Comparison of ENCODE assay signal across 8 cellular contexts in the genomic region with DNA sequence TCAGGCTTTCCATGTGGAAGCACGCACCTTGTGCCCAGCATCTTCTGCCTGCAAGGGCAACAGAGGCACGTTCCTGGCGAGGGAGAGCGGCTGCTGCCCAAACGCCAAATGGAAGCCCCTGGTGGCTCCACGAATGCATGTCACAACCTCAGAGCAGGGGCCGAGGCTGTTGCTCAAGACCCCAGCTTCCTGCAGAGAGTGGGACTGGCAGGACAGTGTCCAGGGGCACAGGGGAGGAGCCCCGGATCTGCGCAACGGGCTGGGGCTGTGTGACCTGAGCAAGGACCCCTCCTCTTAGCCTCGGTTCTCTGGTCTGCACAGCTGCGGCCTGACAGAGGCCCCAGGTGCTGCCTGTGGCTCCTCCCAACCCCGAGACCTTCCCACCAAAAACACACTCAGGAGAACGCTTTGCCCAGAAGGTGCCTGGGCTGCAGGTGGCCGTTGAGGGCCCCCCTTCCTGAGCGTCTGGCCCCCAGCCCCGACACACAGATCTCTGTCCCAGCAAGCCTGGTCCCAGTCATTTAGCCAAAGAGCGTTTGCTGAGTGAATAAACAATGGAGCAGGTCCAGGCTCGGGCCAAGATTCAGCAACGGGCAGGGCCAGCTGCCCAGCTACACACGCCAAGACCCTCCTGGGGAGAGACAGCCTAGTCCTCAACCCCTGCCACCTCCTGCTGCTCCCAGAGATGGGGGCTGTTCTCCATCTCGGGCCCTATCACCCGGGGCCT. TPM values are rescaled to one million over a fixed set of nuclear protein-coding genes. Genes with fewer than 3 reads are reported as not detected.
A peak's percentile ranks its signal among the peaks of the same experiment; 100 is the strongest.
DNase-seq lines count a peak whose midpoint lies in the region; ATAC-seq and TF ChIP-seq lines count a peak whose summit lies in the region.

No MANE protein-coding gene starts in this region.

- peak overlapping the region; percentile 54 for H3K4me3 Mint-ChIP-seq in activated CD4-positive, alpha-beta T cell treated with anti-CD3 and anti-CD28 coated beads, Interleukin-2, amount 10 ng/mL, durations not matched to agents 7 days and 5 days
- H3K4me3 Mint-ChIP-seq in activated T-helper 2 cell treated with anti-CD3 and anti-CD28 coated beads, Interferon-gamma antibody, Interleukin-2, Interleukin-4, amounts not matched to agents 10 μg/mL and 5 μg/mL and 100 μg/mL, durations not matched to agents 14 hours and 24 hours and 36 hours (ENCODE audit: low read depth): peak overlapping the region; percentile 56

- H3K9me3 ChIP-seq in thoracic aorta: no peaks in the 10 kb centered on the region

- CTCF ChIA-PET in activated CD4-positive, alpha-beta T cell treated with anti-CD3 and anti-CD28 coated beads, Interleukin-2, amount 10 ng/mL, durations not matched to agents 7 days and 5 days (lab: Charles Lee): interaction anchor here (1.0 kb wide), 1 partner anchor 16 kb away, joined by 3 read pairs; no protein-coding TSS in a partner anchor

- POLR2A ChIA-PET in activated CD4-positive, alpha-beta T cell treated with anti-CD3 and anti-CD28 coated beads, Interleukin-2, amount 10 ng/mL, durations not matched to agents 7 days and 5 days (lab: Charles Lee): no interaction called here

- intact Hi-C loops in activated T-helper 2 cell treated with anti-CD3 and anti-CD28 coated beads, Interferon-gamma antibody, Interleukin-2, Interleukin-4, amounts not matched to agents 10 μg/mL and 5 μg/mL and 100 μg/mL, durations not matched to agents 14 hours and 24 hours and 36 hours (cut with micrococcal nuclease): loop anchor here (2.0 kb wide), 1 partner anchor 41 kb away; no protein-coding TSS in a partner anchor

- no peak overlapping the region for H3K27ac Mint-ChIP-seq in activated CD4-positive, alpha-beta T cell treated with anti-CD3 and anti-CD28 coated beads, Interleukin-2, amount 10 ng/mL, durations not matched to agents 7 days and 5 days
- H3K27ac Mint-ChIP-seq in activated T-helper 2 cell treated with anti-CD3 and anti-CD28 coated beads, Interferon-gamma antibody, Interleukin-2, Interleukin-4, amounts not matched to agents 10 μg/mL and 5 μg/mL and 100 μg/mL, durations not matched to agents 14 hours and 24 hours and 36 hours: no peak overlapping the region
- H3K27ac Mint-ChIP-seq in activated naive CD4-positive, alpha-beta T cell treated with anti-CD3 and anti-CD28 coated beads, Interleukin-2, amount 50 U/mL, for 72 hours: no peak overlapping the region

- H3K27me3 ChIP-seq in thoracic aorta (replicated peaks; ENCODE audit: insufficient read depth): no peaks in the 10 kb centered on the region

- H3K9me3 Mint-ChIP-seq in activated CD4-positive, alpha-beta T cell treated with anti-CD3 and anti-CD28 coated beads, Interleukin-2, amount 10 ng/mL, durations not matched to agents 7 days and 5 days: no peaks in the 10 kb centered on the region
- no peaks in the 10 kb centered on the region for H3K9me3 Mint-ChIP-seq in activated T-helper 2 cell treated with anti-CD3 and anti-CD28 coated beads, Interferon-gamma antibody, Interleukin-2, Interleukin-4, amounts not matched to agents 10 μg/mL and 5 μg/mL and 100 μg/mL, durations not matched to agents 14 hours and 24 hours and 36 hours
- no peaks in the 10 kb centered on the region for H3K9me3 Mint-ChIP-seq in activated naive CD4-positive, alpha-beta T cell treated with anti-CD3 and anti-CD28 coated beads, Interleukin-2, amount 50 U/mL, for 72 hours

- H3K27ac ChIP-seq in thoracic aorta: peak overlapping the region; percentile 81 to 98

- no peak for DNase-seq in activated CD4-positive, alpha-beta T cell treated with anti-CD3 and anti-CD28 coated beads, Interleukin-2, amount 10 ng/mL, durations not matched to agents 7 days and 5 days
- DNase-seq in activated CD4-positive, alpha-beta T cell treated with anti-CD3 and anti-CD28 coated beads, Interleukin-2, amount 50 U/mL, for 48 hours: no peak
- DNase-seq in activated T-helper 2 cell treated with anti-CD3 and anti-CD28 coated beads, Interferon-gamma antibody, Interleukin-2, Interleukin-4, amounts not matched to agents 10 μg/mL and 5 μg/mL and 100 μg/mL, durations not matched to agents 14 hours and 24 hours and 36 hours (ENCODE audit: low spot score): no peak
- DNase-seq in iris pigment epithelial cell (ENCODE audit: low read depth): peak; percentile 19
- no peak for DNase-seq in thoracic aorta (ENCODE audit: low spot score)
- DNase-seq in DMS79 (lab: John Stamatoyannopoulos, UW): no peak
- no peak for DNase-seq in activated naive CD4-positive, alpha-beta T cell treated with anti-CD3 and anti-CD28 coated beads, Interleukin-2, amount 50 U/mL, for 72 hours (ENCODE audit: low spot score in 2 of 2)

- no peaks in the 10 kb centered on the region for H3K27me3 Mint-ChIP-seq in activated CD4-positive, alpha-beta T cell treated with anti-CD3 and anti-CD28 coated beads, Interleukin-2, amount 10 ng/mL, durations not matched to agents 7 days and 5 days
- peaks cover 6% of the 10 kb centered on the region for H3K27me3 Mint-ChIP-seq in activated T-helper 2 cell treated with anti-CD3 and anti-CD28 coated beads, Interferon-gamma antibody, Interleukin-2, Interleukin-4, amounts not matched to agents 10 μg/mL and 5 μg/mL and 100 μg/mL, durations not matched to agents 14 hours and 24 hours and 36 hours (ENCODE audit: low read depth)

- H3K4me1 Mint-ChIP-seq in activated CD4-positive, alpha-beta T cell treated with anti-CD3 and anti-CD28 coated beads, Interleukin-2, amount 10 ng/mL, durations not matched to agents 7 days and 5 days: peaks cover 17% of the 10 kb centered on the region
- no peaks in the 10 kb centered on the region for H3K4me1 Mint-ChIP-seq in activated T-helper 2 cell treated with anti-CD3 and anti-CD28 coated beads, Interferon-gamma antibody, Interleukin-2, Interleukin-4, amounts not matched to agents 10 μg/mL and 5 μg/mL and 100 μg/mL, durations not matched to agents 14 hours and 24 hours and 36 hours (ENCODE audit: low read depth)

- TF ChIP-seq CTCF in thoracic aorta (IDR thresholded peaks at IDR 0.05): no peak

- no peaks in the 10 kb centered on the region for H3K36me3 ChIP-seq in thoracic aorta

- peak overlapping the region; percentile 99 for H3K4me3 ChIP-seq in thoracic aorta

- H3K36me3 Mint-ChIP-seq in activated CD4-positive, alpha-beta T cell treated with anti-CD3 and anti-CD28 coated beads, Interleukin-2, amount 10 ng/mL, durations not matched to agents 7 days and 5 days (ENCODE audit: low read depth): no peaks in the 10 kb centered on the region
- no peaks in the 10 kb centered on the region for H3K36me3 Mint-ChIP-seq in activated T-helper 2 cell treated with anti-CD3 and anti-CD28 coated beads, Interferon-gamma antibody, Interleukin-2, Interleukin-4, amounts not matched to agents 10 μg/mL and 5 μg/mL and 100 μg/mL, durations not matched to agents 14 hours and 24 hours and 36 hours (ENCODE audit: low read depth)
- H3K36me3 Mint-ChIP-seq in activated naive CD4-positive, alpha-beta T cell treated with anti-CD3 and anti-CD28 coated beads, Interleukin-2, amount 50 U/mL, for 72 hours: no peaks in the 10 kb centered on the region

- ATAC-seq in thoracic aorta (ENCODE audit: insufficient number of reproducible peaks, low FRiP score, low read depth) (no peak), HG03442 (IDR thresholded peaks at IDR 0.05; ENCODE audit: unreplicated experiment) (no peak)
- ATAC-seq in activated naive CD4-positive, alpha-beta T cell treated with anti-CD3 and anti-CD28 coated beads, Interleukin-2, amount 50 U/mL, for 72 hours: no peak

- H3K4me1 ChIP-seq in thoracic aorta (ENCODE audit: control insufficient read depth in 1 of 2, low read depth in 2 of 2): peaks cover 28 to 71% of the 10 kb centered on the region in 2 donors

RNA-seq across cellular contexts. Expression of gene MICALL2, which starts 1.2 kb away (rescaled TPM):
- total RNA-seq in activated CD4-positive, alpha-beta T cell treated with anti-CD3 and anti-CD28 coated beads, Interleukin-2, amount 10 ng/mL, durations not matched to agents 7 days and 5 days: 1 to 10 TPM; 2.1 to 2.7 TPM
- 2.1 TPM in 2 replicates for total RNA-seq in activated T-helper 2 cell treated with anti-CD3 and anti-CD28 coated beads, Interferon-gamma antibody, Interleukin-2, Interleukin-4, amounts not matched to agents 10 μg/mL and 5 μg/mL and 100 μg/mL, durations not matched to agents 14 hours and 24 hours and 36 hours
- 10 to 100 TPM; 71.7 to 80.0 TPM for total RNA-seq in thoracic aorta
- 1 to 10 TPM; 1.4 to 9.1 TPM for total RNA-seq in activated naive CD4-positive, alpha-beta T cell treated with anti-CD3 and anti-CD28 coated beads, Interleukin-2, amount 50 U/mL, for 72 hours

RNA-seq across cellular contexts. Expression of gene INTS1, which starts 46.1 kb away (rescaled TPM):
- 100 to 1,000 TPM in 1 of 2 experiments, 10 to 100 TPM in 1; 90.6 to 104 TPM for total RNA-seq in activated CD4-positive, alpha-beta T cell treated with anti-CD3 and anti-CD28 coated beads, Interleukin-2, amount 10 ng/mL, durations not matched to agents 7 days and 5 days
- total RNA-seq in activated T-helper 2 cell treated with anti-CD3 and anti-CD28 coated beads, Interferon-gamma antibody, Interleukin-2, Interleukin-4, amounts not matched to agents 10 μg/mL and 5 μg/mL and 100 μg/mL, durations not matched to agents 14 hours and 24 hours and 36 hours: 86.7 and 91.0 TPM in 2 replicates
- 10 to 100 TPM; 59.8 to 89.6 TPM for total RNA-seq in thoracic aorta
- 10 to 100 TPM; 84.6 to 85.0 TPM for total RNA-seq in activated naive CD4-positive, alpha-beta T cell treated with anti-CD3 and anti-CD28 coated beads, Interleukin-2, amount 50 U/mL, for 72 hours

Comparison
In these comparisons a context has a peak if more than half of its experiments do, and no peak if none do; other contexts are left out.
1. RNA of gene MICALL2, which starts 1.2 kb away (total RNA-seq): 71.7 to 80.0 TPM in thoracic aorta; 1.4 to 9.1 TPM in activated naive CD4-positive, alpha-beta T cell treated with anti-CD3 and anti-CD28 coated beads, Interleukin-2, amount 50 U/mL, for 72 hours, 2.1 to 2.7 TPM in activated CD4-positive, alpha-beta T cell treated with anti-CD3 and anti-CD28 coated beads, Interleukin-2, amount 10 ng/mL, durations not matched to agents 7 days and 5 days and 2.1 TPM in activated T-helper 2 cell treated with anti-CD3 and anti-CD28 coated beads, Interferon-gamma antibody, Interleukin-2, Interleukin-4, amounts not matched to agents 10 μg/mL and 5 μg/mL and 100 μg/mL, durations not matched to agents 14 hours and 24 hours and 36 hours; every median in the first group is over 4 times any median in the second.